ENCODE assay signal across 8 cellular contexts in genomic region chr7:97064972-97065587, GRCh38. TPM values are rescaled to one million over a fixed set of nuclear protein-coding genes. Genes with fewer than 3 reads are reported as not detected.
DNase-seq lines count a peak whose midpoint lies in the region; ATAC-seq, FAIRE-seq and TF ChIP-seq lines count a peak whose summit lies in the region.

No MANE protein-coding gene starts in this region.

- H3K27me3 Mint-ChIP-seq in CD14-positive monocyte (ENCODE audit: low read depth in 3 of 3) (peaks cover 0 to 2% (median 1%) of the 10 kb centered on the region in 3 donors), activated B cell treated with CpG ODN at 0.5 μM for 24 hours (peaks cover 7% of the 10 kb centered on the region)

- CTCF ChIA-PET in activated B cell treated with CpG ODN at 0.5 μM for 24 hours (lab: Charles Lee), result interaction anchor here (0.8 to 3.5 kb wide), 5 partner anchors 9 to 1149 kb away, joined by 3 to 19 read pairs (median 8); no protein-coding TSS in a partner anchor

- POLR2A ChIA-PET in activated B cell treated with CpG ODN at 0.5 μM for 24 hours (lab: Charles Lee), result no interaction called here

- DNase-seq in CD14-positive monocyte (ENCODE audit: low spot score), result no peak
- peak; percentile 3 for DNase-seq in GM18507 (ENCODE audit: extremely low spot score, insufficient read length, low read depth)
- DNase-seq in NCI-H2107 treated with DMSO at 0.1 percent for 48 hours (lab: John Stamatoyannopoulos, UW; ENCODE audit: unreplicated experiment), result peak; percentile 59
- no peak for DNase-seq in activated B cell treated with CpG ODN at 0.5 μM for 24 hours
- no peak for DNase-seq in Right ventricle myocardium superior
- peak; percentile 47 for DNase-seq in renal cortical epithelial cell (ENCODE audit: low read depth)
- DNase-seq in activated naive CD4-positive, alpha-beta T cell treated with anti-CD3 and anti-CD28 coated beads, Interleukin-2, amount 50 U/mL, for 16 hours, result no peak

- H3K27ac Mint-ChIP-seq in CD14-positive monocyte (no peak overlapping the region), activated B cell treated with CpG ODN at 0.5 μM for 24 hours (no peak overlapping the region)

- H3K4me1 Mint-ChIP-seq in CD14-positive monocyte (no peaks in the 10 kb centered on the region), activated B cell treated with CpG ODN at 0.5 μM for 24 hours (no peaks in the 10 kb centered on the region)

- H3K36me3 Mint-ChIP-seq in CD14-positive monocyte (no peaks in the 10 kb centered on the region), activated B cell treated with CpG ODN at 0.5 μM for 24 hours (ENCODE audit: low read depth) (no peaks in the 10 kb centered on the region)

- intact Hi-C loops in CD14-positive monocyte (cut with micrococcal nuclease) (loop anchor here (5.0 to 10.0 kb wide), 2 partner anchors 1148 to 1150 kb away; no protein-coding TSS in a partner anchor), activated B cell treated with CpG ODN at 0.5 μM for 24 hours (cut with micrococcal nuclease) (loop anchor here (1.0 kb wide), 2 partner anchors 990 to 1149 kb away; no protein-coding TSS in a partner anchor), Right ventricle myocardium superior (cut with DNase I) (loop anchor here (10.0 kb wide), 1 partner anchor 1150 kb away; no protein-coding TSS in a partner anchor)

- TF ChIP-seq CTCF in CD14-positive monocyte (IDR thresholded peaks at IDR 0.05), result peak; percentile 74
- no peak for TF ChIP-seq CTCF in activated B cell treated with CpG ODN at 0.5 μM for 24 hours (IDR thresholded peaks at IDR 0.05)

- FAIRE-seq in GM18507 (lab: Jason Lieb, UNC), result peak; percentile 84

- H3K9me3 Mint-ChIP-seq in CD14-positive monocyte, result peaks cover 0 to 4% (median 0%) of the 10 kb centered on the region in 7 donors
- H3K9me3 Mint-ChIP-seq in activated B cell treated with CpG ODN at 0.5 μM for 24 hours, result no peaks in the 10 kb centered on the region

- H3K4me3 Mint-ChIP-seq in CD14-positive monocyte, result no peak overlapping the region
- no peak overlapping the region for H3K4me3 Mint-ChIP-seq in activated B cell treated with CpG ODN at 0.5 μM for 24 hours

- peak; percentile 72 for ATAC-seq in HG03066 (IDR thresholded peaks at IDR 0.05; ENCODE audit: low read depth, unreplicated experiment)
- ATAC-seq in activated B cell treated with CpG ODN at 0.5 μM for 24 hours (ENCODE audit: low read depth), result peak; percentile 71
- peak; percentile 71 for ATAC-seq in Right ventricle myocardium superior (ENCODE audit: poor library complexity)

RNA-seq across cellular contexts. Expression of gene DLX5, which starts 40.4 kb away (rescaled TPM):
- not detected for polyA plus RNA-seq in CD14-positive monocyte
- not detected in 2 replicates for total RNA-seq in activated B cell treated with CpG ODN at 0.5 μM for 24 hours
- total RNA-seq in Right ventricle myocardium superior, result not detected
- total RNA-seq in renal cortical epithelial cell, result not detected in 2 replicates

RNA-seq across cellular contexts. Expression of gene SDHAF3, which starts 52.4 kb away (rescaled TPM):
- 10 to 100 TPM; 23.2 to 23.3 TPM for polyA plus RNA-seq in CD14-positive monocyte
- total RNA-seq in activated B cell treated with CpG ODN at 0.5 μM for 24 hours (20.6 and 24.2 TPM in 2 replicates), Right ventricle myocardium superior (19.3 TPM), renal cortical epithelial cell (6.4 and 11.6 TPM in 2 replicates)

RNA-seq across cellular contexts. Expression of gene DLX6, which starts 59.7 kb away (rescaled TPM):
- polyA plus RNA-seq in CD14-positive monocyte, result not detected
- total RNA-seq in activated B cell treated with CpG ODN at 0.5 μM for 24 hours (not detected in 2 replicates), Right ventricle myocardium superior (not detected), renal cortical epithelial cell (not detected in 2 replicates)

Comparison
In these comparisons a context has a peak if more than half of its experiments do, and no peak if none do; other contexts are left out.
1. DNase-seq: peak in GM18507 (single experiment), NCI-H2107 treated with DMSO at 0.1 percent for 48 hours (single experiment) and renal cortical epithelial cell (single experiment); none in CD14-positive monocyte (single experiment), activated B cell treated with CpG ODN at 0.5 μM for 24 hours (single experiment), Right ventricle myocardium superior (single experiment) and activated naive CD4-positive, alpha-beta T cell treated with anti-CD3 and anti-CD28 coated beads, Interleukin-2, amount 50 U/mL, for 16 hours (single experiment).
2. Peak in every context shown above with its lines, with median percentiles within 50 percentile points of each other: ATAC-seq.